In the genomic region with DNA sequence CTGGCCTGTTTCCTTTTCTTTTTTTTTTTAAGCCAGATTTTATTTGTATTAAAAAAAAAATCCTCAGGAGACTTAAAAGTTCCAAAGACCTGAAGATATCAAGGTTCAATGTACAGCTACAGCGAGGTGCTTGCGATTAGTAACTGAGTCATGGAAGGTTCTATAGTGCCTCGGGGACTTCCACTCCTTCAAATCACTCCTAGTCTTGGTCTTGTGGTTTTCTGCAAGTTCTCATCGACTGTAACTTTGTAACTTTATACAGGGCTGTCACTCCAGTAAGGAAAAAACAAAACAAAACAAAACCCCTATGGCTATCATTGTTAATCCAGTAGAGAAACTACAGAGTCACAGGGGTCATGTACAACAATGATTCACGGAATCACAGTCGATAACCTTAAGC, we compare ENCODE assay signal across 1 cellular context.
TF ChIP-seq lines count a peak whose summit lies in the region.

No MANE protein-coding gene starts in this region.

TF ChIP-seq in GM12878, 131 proteins besides CTCF, POLR2A, EP300 and RAD21 (continued from another document):
- TF ChIP-seq, protein P1, sequence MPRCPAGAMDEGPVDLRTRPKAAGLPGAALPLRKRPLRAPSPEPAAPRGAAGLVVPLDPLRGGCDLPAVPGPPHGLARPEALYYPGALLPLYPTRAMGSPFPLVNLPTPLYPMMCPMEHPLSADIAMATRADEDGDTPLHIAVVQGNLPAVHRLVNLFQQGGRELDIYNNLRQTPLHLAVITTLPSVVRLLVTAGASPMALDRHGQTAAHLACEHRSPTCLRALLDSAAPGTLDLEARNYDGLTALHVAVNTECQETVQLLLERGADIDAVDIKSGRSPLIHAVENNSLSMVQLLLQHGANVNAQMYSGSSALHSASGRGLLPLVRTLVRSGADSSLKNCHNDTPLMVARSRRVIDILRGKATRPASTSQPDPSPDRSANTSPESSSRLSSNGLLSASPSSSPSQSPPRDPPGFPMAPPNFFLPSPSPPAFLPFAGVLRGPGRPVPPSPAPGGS (IDR thresholded peaks at IDR 0.05; ENCODE audit: borderline replicate concordance, insufficient read depth, low read depth, low read length, poor library complexity, severe bottlenecking) = no peak
- TF ChIP-seq, protein P2, sequence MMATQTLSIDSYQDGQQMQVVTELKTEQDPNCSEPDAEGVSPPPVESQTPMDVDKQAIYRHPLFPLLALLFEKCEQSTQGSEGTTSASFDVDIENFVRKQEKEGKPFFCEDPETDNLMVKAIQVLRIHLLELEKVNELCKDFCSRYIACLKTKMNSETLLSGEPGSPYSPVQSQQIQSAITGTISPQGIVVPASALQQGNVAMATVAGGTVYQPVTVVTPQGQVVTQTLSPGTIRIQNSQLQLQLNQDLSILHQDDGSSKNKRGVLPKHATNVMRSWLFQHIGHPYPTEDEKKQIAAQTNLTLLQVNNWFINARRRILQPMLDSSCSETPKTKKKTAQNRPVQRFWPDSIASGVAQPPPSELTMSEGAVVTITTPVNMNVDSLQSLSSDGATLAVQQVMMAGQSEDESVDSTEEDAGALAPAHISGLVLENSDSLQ (IDR thresholded peaks at IDR 0.05) = no peak
